In the genomic region with DNA sequence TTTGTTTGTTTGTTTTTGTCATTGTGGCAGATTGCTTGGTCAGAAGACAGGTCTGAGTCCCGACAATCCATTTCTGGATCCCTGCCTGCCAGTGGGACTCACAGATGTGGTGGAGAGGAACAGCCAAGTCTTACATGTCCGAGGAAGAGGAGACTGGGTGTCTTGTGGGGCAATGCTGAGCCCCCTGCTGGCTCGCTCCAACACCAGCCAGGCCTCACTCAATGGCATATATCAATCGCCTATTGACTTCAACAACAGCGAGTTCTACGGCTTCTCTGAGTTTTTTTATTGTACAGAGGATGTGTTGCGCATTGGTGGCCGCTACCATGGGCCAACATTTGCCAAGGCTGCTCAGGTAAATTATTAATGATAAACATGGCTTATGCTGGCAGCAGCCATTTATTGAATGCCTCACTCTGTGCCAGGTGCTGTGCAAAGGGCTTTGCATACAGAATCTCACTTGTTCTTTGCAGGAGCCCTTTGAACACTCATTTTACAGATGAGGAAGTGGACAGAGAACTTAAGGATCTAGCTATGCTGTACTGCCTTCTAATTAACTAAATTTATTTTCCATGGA, we compare ENCODE assay signal across 1 cellular context.
TF ChIP-seq lines count a peak whose summit lies in the region.

No MANE protein-coding gene starts in this region.

TF ChIP-seq in WTC11, 78 proteins besides CTCF, POLR2A, EP300 and RAD21 (continued from another document):
- TF ChIP-seq, protein P1, sequence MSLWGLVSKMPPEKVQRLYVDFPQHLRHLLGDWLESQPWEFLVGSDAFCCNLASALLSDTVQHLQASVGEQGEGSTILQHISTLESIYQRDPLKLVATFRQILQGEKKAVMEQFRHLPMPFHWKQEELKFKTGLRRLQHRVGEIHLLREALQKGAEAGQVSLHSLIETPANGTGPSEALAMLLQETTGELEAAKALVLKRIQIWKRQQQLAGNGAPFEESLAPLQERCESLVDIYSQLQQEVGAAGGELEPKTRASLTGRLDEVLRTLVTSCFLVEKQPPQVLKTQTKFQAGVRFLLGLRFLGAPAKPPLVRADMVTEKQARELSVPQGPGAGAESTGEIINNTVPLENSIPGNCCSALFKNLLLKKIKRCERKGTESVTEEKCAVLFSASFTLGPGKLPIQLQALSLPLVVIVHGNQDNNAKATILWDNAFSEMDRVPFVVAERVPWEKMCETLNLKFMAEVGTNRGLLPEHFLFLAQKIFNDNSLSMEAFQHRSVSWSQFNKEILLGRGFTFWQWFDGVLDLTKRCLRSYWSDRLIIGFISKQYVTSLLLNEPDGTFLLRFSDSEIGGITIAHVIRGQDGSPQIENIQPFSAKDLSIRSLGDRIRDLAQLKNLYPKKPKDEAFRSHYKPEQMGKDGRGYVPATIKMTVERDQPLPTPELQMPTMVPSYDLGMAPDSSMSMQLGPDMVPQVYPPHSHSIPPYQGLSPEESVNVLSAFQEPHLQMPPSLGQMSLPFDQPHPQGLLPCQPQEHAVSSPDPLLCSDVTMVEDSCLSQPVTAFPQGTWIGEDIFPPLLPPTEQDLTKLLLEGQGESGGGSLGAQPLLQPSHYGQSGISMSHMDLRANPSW (CRISPR knock-in tag; conservative IDR thresholded peaks at IDR 0.05; ENCODE audit: low read depth): no peak
